Comparison of ENCODE assay signal across 20 cellular contexts in genomic region chrX:54093159-54093558, GRCh38. TPM values are rescaled to one million over a fixed set of nuclear protein-coding genes. Genes with fewer than 3 reads are reported as not detected.
DNase-seq lines count a peak whose midpoint lies in the region; ATAC-seq, FAIRE-seq and TF ChIP-seq lines count a peak whose summit lies in the region.
"Had no signal": no experiment of that assay in that cellular context is flagged by ENCODE, and none has a peak within 500 bp of the region (broad histone marks: within the 10 kb centered on the region; RNA-seq: fewer than 3 reads in every experiment).

No MANE protein-coding gene starts in this region.

- ATAC-seq in gastrocnemius medialis (peak; percentile 69 to 91), HG02759 (IDR thresholded peaks at IDR 0.05; ENCODE audit: unreplicated experiment) (no peak), left lobe of liver (no peak)

- H3K4me3 ChIP-seq in astrocyte (ENCODE audit: insufficient read depth, low read depth, low read length): no peak overlapping the region
- H3K4me3 ChIP-seq in gastrocnemius medialis: no peak overlapping the region

- no peaks in the 10 kb centered on the region for H4K20me1 ChIP-seq in astrocyte (ENCODE audit: insufficient read depth, low read length)

- H3K36me3 ChIP-seq in astrocyte (ENCODE audit: insufficient read depth, low read length) (no peaks in the 10 kb centered on the region), gastrocnemius medialis (peaks cover 0 to 5% of the 10 kb centered on the region in 2 donors)

- H3K4me1 Mint-ChIP-seq in HFFc6 (ENCODE audit: low read depth) (peaks cover 6% of the 10 kb centered on the region), astrocyte (ENCODE audit: low read depth, unreplicated experiment) (no peaks in the 10 kb centered on the region), mesothelial cell of epicardium (peaks cover 3% of the 10 kb centered on the region)
- H3K4me1 Mint-ChIP-seq: B cell; CD4-positive, CD25-positive, alpha-beta regulatory T cell had no signal

- H3K79me2 ChIP-seq in astrocyte (ENCODE audit: insufficient read depth, low read length): no peaks in the 10 kb centered on the region

- H3K27me3 Mint-ChIP-seq in HFFc6 (ENCODE audit: insufficient read depth) (no peaks in the 10 kb centered on the region), astrocyte (ENCODE audit: low read depth, unreplicated experiment) (no peaks in the 10 kb centered on the region), mesothelial cell of epicardium (ENCODE audit: low read depth) (no peaks in the 10 kb centered on the region)
- H3K27me3 Mint-ChIP-seq: B cell; CD4-positive, CD25-positive, alpha-beta regulatory T cell had no signal

- H3K9me3 ChIP-seq in astrocyte (ENCODE audit: insufficient read depth, low read depth, low read length) (no peaks in the 10 kb centered on the region), gastrocnemius medialis (no peaks in the 10 kb centered on the region)
- H3K9me3 ChIP-seq: Caco-2 had no signal

- H3K4me2 ChIP-seq in astrocyte (ENCODE audit: low read length): no peak overlapping the region

- H3K27ac ChIP-seq in astrocyte (ENCODE audit: low read depth, low read length) (no peak overlapping the region), gastrocnemius medialis (peak overlapping the region in 2 of 4 donors; percentile 54 to 60)

- H3K27me3 ChIP-seq in astrocyte (ENCODE audit: insufficient read depth, low read length) (no peaks in the 10 kb centered on the region), gastrocnemius medialis (no peaks in the 10 kb centered on the region)

- TF ChIP-seq POLR2A in gastrocnemius medialis (IDR thresholded peaks at IDR 0.05): no peak

- peak; percentile 98 for FAIRE-seq in astrocyte (lab: Jason Lieb, UNC)

- H3K4me1 ChIP-seq in astrocyte (ENCODE audit: insufficient read depth, low read length) (no peaks in the 10 kb centered on the region), gastrocnemius medialis (peaks cover 0 to 5% of the 10 kb centered on the region in 2 donors)
- H3K4me1 ChIP-seq: Caco-2 had no signal

- H3K4me3 Mint-ChIP-seq in HFFc6 (no peak overlapping the region; the same call in 1 of the 2 replicates), astrocyte (ENCODE audit: unreplicated experiment) (no peak overlapping the region), mesothelial cell of epicardium (no peak overlapping the region)
- H3K4me3 Mint-ChIP-seq: B cell; CD4-positive, CD25-positive, alpha-beta regulatory T cell had no signal

- TF ChIP-seq CTCF in HFFc6 (IDR thresholded peaks at IDR 0.05) (no peak), astrocyte (IDR thresholded peaks at IDR 0.05; ENCODE audit: insufficient read depth, low read depth, low read length) (no peak), mesothelial cell of epicardium (IDR thresholded peaks at IDR 0.05; ENCODE audit: unreplicated experiment) (no peak), gastrocnemius medialis (IDR thresholded peaks at IDR 0.05 in 4 of 5, conservative IDR thresholded peaks at IDR 0.05 in 1 of 5) (no peak), GM13977 (IDR thresholded peaks at IDR 0.05; ENCODE audit: extremely low read depth, insufficient read depth, missing control alignments) (no peak)

- intact Hi-C loops in gastrocnemius medialis (cut with DNase I; ENCODE audit: low total_unique reads): no loop called here

- no peaks in the 10 kb centered on the region; the same call in 1 of the 2 replicates for H3K36me3 Mint-ChIP-seq in HFFc6 (ENCODE audit: low read depth)
- H3K36me3 Mint-ChIP-seq in astrocyte (ENCODE audit: low read depth, unreplicated experiment): no peaks in the 10 kb centered on the region
- peaks cover 2% of the 10 kb centered on the region for H3K36me3 Mint-ChIP-seq in mesothelial cell of epicardium

- H3K9ac ChIP-seq in astrocyte (ENCODE audit: low read length): no peak overlapping the region

- H3K9me3 Mint-ChIP-seq in HFFc6 (no peaks in the 10 kb centered on the region), astrocyte (ENCODE audit: unreplicated experiment) (no peaks in the 10 kb centered on the region), mesothelial cell of epicardium (peaks cover 6% of the 10 kb centered on the region)

- H2AFZ ChIP-seq in astrocyte (ENCODE audit: low read depth, low read length): no peak overlapping the region

- H3K27ac Mint-ChIP-seq in HFFc6: peak overlapping the region; percentile 42
- no peak overlapping the region for H3K27ac Mint-ChIP-seq in astrocyte (ENCODE audit: unreplicated experiment)
- peak overlapping the region; percentile 59 for H3K27ac Mint-ChIP-seq in mesothelial cell of epicardium
- H3K27ac Mint-ChIP-seq: B cell; CD4-positive, CD25-positive, alpha-beta regulatory T cell had no signal

- DNase-seq in HFFc6 (no peak), astrocyte (ENCODE audit: low read depth) (no peak), mesothelial cell of epicardium (ENCODE audit: low spot score in 2 of 2, unreplicated experiment in 2 of 2) (no peak), gastrocnemius medialis (no peak), cerebellum (ENCODE audit: low spot score) (no peak), GM13977 (ENCODE audit: low spot score) (no peak), left lobe of liver (ENCODE audit: low spot score) (no peak)
- DNase-seq: Caco-2; CD4-positive, CD25-positive, alpha-beta regulatory T cell; H7; MM.1S; NCI-H1105; NCI-H1694; NCI-H226; NK-92 treated with Interleukin-12 subunit alpha and Interleukin-12 subunit beta, amount 100 ng/mL, for 24 hours; OCI-M1; RPMI8226; SIG-M5 had no signal

- in situ Hi-C loops in gastrocnemius medialis (cut with MboI; ENCODE audit: low sequenced_read_pairs in 4 of 4) (no loop called here), GM13977 (cut with MboI; ENCODE audit: low pct_unique_long_range_greater_than_20kb, low sequenced_read_pairs, unreplicated experiment) (no loop called here)

RNA-seq across cellular contexts. Expression of gene PHF8, which starts 48.9 kb away (rescaled TPM):
- 10 to 100 TPM; 12.1 to 15.2 (median 14.2) TPM for total RNA-seq in HFFc6 (2021; fragmentation: NEBNext Ultra II Directional; extraction: Animal tissue kit (Norgen Biotek cat#: 25700))
- total RNA-seq in astrocyte (19.4 and 19.8 TPM in 2 replicates), mesothelial cell of epicardium (45.2 to 53.9 TPM (median 52.2 TPM) in 3 replicates), gastrocnemius medialis (10 to 100 TPM in 2 of 4 donors, 1 to 10 TPM in 2; 7.2 to 22.5 (median 13.9) TPM), cerebellum (20.0 TPM), left lobe of liver (24.6 TPM)

Comparison
In these comparisons a context has a peak if more than half of its experiments do, and no peak if none do; other contexts are left out.
1. ATAC-seq: peak in gastrocnemius medialis (2 of 2); none in HG02759 (single experiment) and left lobe of liver (single experiment).